In the genomic region with DNA sequence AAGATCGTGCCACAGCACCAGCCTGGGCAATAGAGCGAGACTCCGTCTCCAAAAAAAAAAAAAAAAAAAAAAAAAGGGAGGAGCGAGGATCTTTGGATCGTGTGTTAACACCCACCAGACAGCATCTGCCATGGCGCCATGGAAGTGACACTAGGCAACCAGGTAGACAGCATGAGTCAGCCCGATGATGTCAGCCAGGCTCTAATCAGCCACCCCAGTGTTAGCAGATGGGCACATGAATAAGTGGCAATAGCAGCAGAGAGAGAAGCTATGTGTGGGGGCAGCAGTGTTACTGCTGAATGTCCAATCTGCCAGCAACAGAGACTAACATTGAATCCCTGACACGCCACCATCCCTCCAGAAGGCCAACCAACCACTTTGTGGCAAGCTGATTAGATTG, we compare ENCODE assay signal across 20 cellular contexts. TPM values are rescaled to one million over a fixed set of nuclear protein-coding genes. Genes with fewer than 3 reads are reported as not detected.
A peak's percentile ranks its signal among the peaks of the same experiment; 100 is the strongest.
DNase-seq lines count a peak whose midpoint lies in the region; ATAC-seq, FAIRE-seq and TF ChIP-seq lines count a peak whose summit lies in the region.
"Had no signal": no experiment of that assay in that cellular context is flagged by ENCODE, and none has a peak within 500 bp of the region (broad histone marks: within the 10 kb centered on the region; RNA-seq: fewer than 3 reads in every experiment).

No MANE protein-coding gene starts in this region.

- H3K36me3 ChIP-seq in K562 (ENCODE audit: control insufficient read depth, insufficient read depth, low read length), result no peaks in the 10 kb centered on the region
- H3K36me3 ChIP-seq: BE2C had no signal

- TF ChIP-seq RAD21 in K562 (CRISPR knock-in tag; conservative IDR thresholded peaks at IDR 0.05 in 1 of 2, IDR thresholded peaks at IDR 0.05 in 1 of 2), result no peak

- peaks cover 0 to 14% of the 10 kb centered on the region in 2 experiments; a peak in 3 of 5 replicates for H3K27me3 ChIP-seq in K562 (ENCODE audit: control insufficient read depth in 2 of 2, insufficient read depth in 2 of 2, low read length in 2 of 2)
- H3K27me3 ChIP-seq: BE2C had no signal

- no peak for TF ChIP-seq EP300 in K562 (IDR thresholded peaks at IDR 0.05; ENCODE audit: low read length)

- H3K27ac Mint-ChIP-seq in stimulated activated effector memory CD8-positive, alpha-beta T cell treated with anti-CD3 and anti-CD28 coated beads, Interleukin-12 subunit alpha, Interleukin-12 subunit beta, amount 100 ng/mL, for 72 hours, result no peak overlapping the region
- H3K27ac Mint-ChIP-seq: IgD-negative memory B cell had no signal

- no peak for TF ChIP-seq POLR2A in K562 (conservative IDR thresholded peaks at IDR 0.05)

- no peak overlapping the region for H3K9ac ChIP-seq in K562 (ENCODE audit: insufficient read depth in 1 of 2, low read depth in 2 of 2, low read length in 2 of 2)

- 0 out of 2 replicates have a peak, but pooled peaks cover 2% of the 10 kb centered on the region for H3K9me3 ChIP-seq in K562 (replicated peaks; ENCODE audit: control insufficient read depth, insufficient read depth, low read depth, low read length)
- H3K9me3 ChIP-seq: BE2C had no signal

- no TSS peak for BruUV-seq in K562 (replicated peaks; lab: Mats Ljungman, UMichigan)

- H3K4me3 ChIP-seq in K562, result no peak overlapping the region

- H3K27ac ChIP-seq in K562 (ENCODE audit: extremely low read depth, low read depth, low read length), result no peak overlapping the region

- POLR2A ChIA-PET in K562 (lab: Yijun Ruan, JAX), result no interaction called here

- peaks cover 7% of the 10 kb centered on the region in 2 experiments; a peak in 4 of 5 replicates for H3K4me1 ChIP-seq in K562 (replicated peaks in 1 of 2; ENCODE audit: control insufficient read depth in 2 of 2, insufficient read depth in 2 of 2, low read length in 2 of 2)
- H3K4me1 ChIP-seq: BE2C had no signal

- in situ Hi-C loops in K562 (cut with MboI), result no loop called here

- CTCF ChIA-PET in K562 (lab: Yijun Ruan, JAX; ENCODE audit: low intra/inter-chr PET ratio), result no interaction called here

- WGBS in K562 (ENCODE audit: insufficient coverage, low coverage, missing lambda C conversion rate), result 20% methylated on average over 1 of the region's 8 CpGs

- H3K4me3 Mint-ChIP-seq in stimulated activated effector memory CD8-positive, alpha-beta T cell treated with anti-CD3 and anti-CD28 coated beads, Interleukin-12 subunit alpha, Interleukin-12 subunit beta, amount 100 ng/mL, for 72 hours, result no peak overlapping the region
- H3K4me3 Mint-ChIP-seq: CD4-positive, alpha-beta memory T cell; IgD-negative memory B cell had no signal

- no peak for ATAC-seq in K562
- ATAC-seq in GM19467 (IDR thresholded peaks at IDR 0.05; ENCODE audit: unreplicated experiment), result no peak
- ATAC-seq in HG03457 (IDR thresholded peaks at IDR 0.05; ENCODE audit: unreplicated experiment), result no peak
- no peak for ATAC-seq in stimulated activated effector memory CD8-positive, alpha-beta T cell treated with anti-CD3 and anti-CD28 coated beads, Interleukin-12 subunit alpha, Interleukin-12 subunit beta, amount 100 ng/mL, for 72 hours
- no peak for ATAC-seq in HG02852 (IDR thresholded peaks at IDR 0.05; ENCODE audit: unreplicated experiment)
- ATAC-seq: HCT116 had no signal

- intact Hi-C loops in K562 (cut with micrococcal nuclease), result no loop called here

- H3K79me2 ChIP-seq in K562 (ENCODE audit: control insufficient read depth, insufficient read depth, low read length), result no peaks in the 10 kb centered on the region

- peak; percentile 71 for DNase-seq in DMS 273 treated with DMSO at 0.1 percent for 48 hours (lab: John Stamatoyannopoulos, UW)
- peak; percentile 32 for DNase-seq in NCI-H2171 (lab: John Stamatoyannopoulos, UW)
- peak in 1 of 4 experiments; percentile 24 for DNase-seq in K562 (ENCODE audit: extremely low read depth in 1 of 4, low spot score in 3 of 4)
- peak; percentile 17 for DNase-seq in kidney tubule cell (ENCODE audit: low spot score)
- no peak for DNase-seq in stimulated activated effector memory CD8-positive, alpha-beta T cell treated with anti-CD3 and anti-CD28 coated beads, Interleukin-12 subunit alpha, Interleukin-12 subunit beta, amount 100 ng/mL, for 72 hours (ENCODE audit: low spot score in 2 of 2)
- DNase-seq: ACHN; BE2C; CD4-positive, alpha-beta memory T cell; EL; NCI-H1436; NCI-H2081 treated with DMSO at 0.1 percent for 48 hours; NCI-H345; NCI-H748 treated with DMSO at 0.1 percent for 48 hours; SHP77 treated with DMSO at 0.1 percent for 48 hours had no signal

- peak; percentile 15 for FAIRE-seq in K562 (lab: Jason Lieb, UNC)

- H3K4me2 ChIP-seq in K562 (ENCODE audit: insufficient read depth, low read length), result no peak overlapping the region

- H3K4me1 Mint-ChIP-seq in stimulated activated effector memory CD8-positive, alpha-beta T cell treated with anti-CD3 and anti-CD28 coated beads, Interleukin-12 subunit alpha, Interleukin-12 subunit beta, amount 100 ng/mL, for 72 hours, result no peaks in the 10 kb centered on the region

- H3K9me3 Mint-ChIP-seq in stimulated activated effector memory CD8-positive, alpha-beta T cell treated with anti-CD3 and anti-CD28 coated beads, Interleukin-12 subunit alpha, Interleukin-12 subunit beta, amount 100 ng/mL, for 72 hours, result no peaks in the 10 kb centered on the region
- H3K9me3 Mint-ChIP-seq: IgD-negative memory B cell had no signal

- TF ChIP-seq CTCF in K562 (IDR thresholded peaks at IDR 0.05 in 2 of 3, conservative IDR thresholded peaks at IDR 0.05 in 1 of 3; ENCODE audit: insufficient read depth in 2 of 3, low read depth in 1 of 3, low read length in 3 of 3), result no peak

- H2AFZ ChIP-seq in K562 (ENCODE audit: low read depth, low read length), result no peak overlapping the region

- no peaks in the 10 kb centered on the region for H3K36me3 Mint-ChIP-seq in stimulated activated effector memory CD8-positive, alpha-beta T cell treated with anti-CD3 and anti-CD28 coated beads, Interleukin-12 subunit alpha, Interleukin-12 subunit beta, amount 100 ng/mL, for 72 hours
- H3K36me3 Mint-ChIP-seq: CD4-positive, alpha-beta memory T cell; IgD-negative memory B cell had no signal

- H4K20me1 ChIP-seq in K562 (replicated peaks; ENCODE audit: control insufficient read depth, insufficient read depth, low read length), result no peaks in the 10 kb centered on the region

- no peaks in the 10 kb centered on the region for H3K9me1 ChIP-seq in K562 (ENCODE audit: control insufficient read depth, insufficient read depth, low read length)

RNA-seq across cellular contexts. Expression of a gene that starts 6.6 kb away (rescaled TPM):
- total RNA-seq in K562 (2011; cell fraction: chromatin; rRNA removed; ENCODE audit: low replicate concordance), result 0.88 and 1.1 TPM in 2 replicates
- 0.26 TPM in 1 of 2 replicates, not detected in the other for total RNA-seq in K562 (2011; cell fraction: nucleolus; rRNA removed)
- total RNA-seq in K562 (2011; cell fraction: nucleoplasm; rRNA removed), result 0.66 TPM in 1 of 2 replicates, not detected in the other
- total RNA-seq in K562 (2014; rRNA removed), result 0.18 TPM in 1 of 2 replicates, not detected in the other
- 0.10 and 0.15 TPM in 2 replicates for total RNA-seq in K562 (2014; rRNA removed; fragmentation: Illumina TruSeq; extraction: Trizol)
- not detected in 2 replicates for total RNA-seq in K562 (2015; rRNA removed; fragmentation: Illumina TruSeq; extraction: Trizol)
- 0.24 and 0.38 TPM in 2 replicates for total RNA-seq in K562 (2021)
- polyA plus RNA-seq in K562 (2011; rRNA removed), result 0.01 and 0.12 TPM in 2 replicates
- 0.10 and 0.15 TPM in 2 replicates for polyA plus RNA-seq in K562 (2011; cell fraction: cytosol; rRNA removed)
- polyA plus RNA-seq in K562 (2011; cell fraction: nucleus; rRNA removed), result 0.18 and 0.42 TPM in 2 replicates
- polyA plus RNA-seq in K562 (2012), result 0.30 and 0.66 TPM in 2 replicates
- polyA plus RNA-seq in K562 (2014; fragmentation: Illumina TruSeq; extraction: Trizol), result 0.14 and 0.28 TPM in 2 replicates
- under 1 TPM in 1 of 2 experiments, not detected in 1; 0.07 TPM for polyA plus RNA-seq in K562 (2014; fragmentation: Nextera tagmentation; extraction: Ambion mirVana)
- polyA plus RNA-seq in K562 (2014; rRNA removed), result 0.24 TPM in 1 of 2 replicates, not detected in the other
- polyA minus RNA-seq in K562 (2011; rRNA and poly(A)+ RNA removed), result 0.09 and 1.2 TPM in 2 replicates
- 0.36 and 1.2 TPM in 2 replicates for polyA minus RNA-seq in K562 (2011; cell fraction: cytosol; rRNA and poly(A)+ RNA removed)
- polyA minus RNA-seq in K562 (2011; cell fraction: nucleus; rRNA and poly(A)+ RNA removed), result 0.13 and 0.22 TPM in 2 replicates
- total RNA-seq: HT-29 had no signal
- polyA plus RNA-seq: IgD-negative memory B cell had no signal

RNA-seq across cellular contexts. Expression of a gene that starts 16.6 kb away (rescaled TPM):
- 0.92 and 1.3 TPM in 2 replicates for total RNA-seq in K562 (2011; cell fraction: chromatin; rRNA removed; ENCODE audit: low replicate concordance)
- 0.53 and 0.67 TPM in 2 replicates for total RNA-seq in K562 (2011; cell fraction: nucleolus; rRNA removed)
- total RNA-seq in K562 (2011; cell fraction: nucleoplasm; rRNA removed), result 1.1 and 1.2 TPM in 2 replicates
- total RNA-seq in K562 (2014; rRNA removed), result 0.41 and 2.1 TPM in 2 replicates
- total RNA-seq in K562 (2014; rRNA removed; fragmentation: Illumina TruSeq; extraction: Trizol), result 0.26 and 0.55 TPM in 2 replicates
- total RNA-seq in K562 (2015; rRNA removed; fragmentation: Illumina TruSeq; extraction: Trizol), result 1.1 and 1.5 TPM in 2 replicates
- total RNA-seq in K562 (2021), result 0.89 and 2.0 TPM in 2 replicates
- polyA plus RNA-seq in K562 (2011; rRNA removed), result 0.28 and 0.93 TPM in 2 replicates
- 0.72 and 0.88 TPM in 2 replicates for polyA plus RNA-seq in K562 (2011; cell fraction: cytosol; rRNA removed)
- 0.68 and 0.97 TPM in 2 replicates for polyA plus RNA-seq in K562 (2011; cell fraction: nucleus; rRNA removed)
- 2.0 and 5.5 TPM in 2 replicates for polyA plus RNA-seq in K562 (2012)
- polyA plus RNA-seq in K562 (2014; fragmentation: Illumina TruSeq; extraction: Trizol), result 0.79 and 1.2 TPM in 2 replicates
- under 1 TPM; 0.18 to 0.28 TPM for polyA plus RNA-seq in K562 (2014; fragmentation: Nextera tagmentation; extraction: Ambion mirVana)
- 1.2 and 2.0 TPM in 2 replicates for polyA plus RNA-seq in K562 (2014; rRNA removed)
- polyA minus RNA-seq in K562 (2011; rRNA and poly(A)+ RNA removed), result 0.07 and 0.09 TPM in 2 replicates
- polyA minus RNA-seq in K562 (2011; cell fraction: cytosol; rRNA and poly(A)+ RNA removed), result 0.48 TPM in 1 of 2 replicates, not detected in the other
- polyA minus RNA-seq in K562 (2011; cell fraction: nucleus; rRNA and poly(A)+ RNA removed), result 0.27 and 0.56 TPM in 2 replicates

RNA-seq across cellular contexts. Expression of a gene that starts 30.8 kb away (rescaled TPM):
- total RNA-seq in K562 (2011; cell fraction: chromatin; rRNA removed; ENCODE audit: low replicate concordance), result 280 and 965 TPM in 2 replicates
- 1,302 and 2,067 TPM in 2 replicates for total RNA-seq in K562 (2011; cell fraction: nucleolus; rRNA removed)
- 1,014 and 1,106 TPM in 2 replicates for total RNA-seq in K562 (2011; cell fraction: nucleoplasm; rRNA removed)
- total RNA-seq in K562 (2014; rRNA removed) (203 and 272 TPM in 2 replicates), K562 (2014; rRNA removed; fragmentation: Illumina TruSeq; extraction: Trizol) (107 and 115 TPM in 2 replicates), K562 (2015; rRNA removed; fragmentation: Illumina TruSeq; extraction: Trizol) (187 and 190 TPM in 2 replicates), K562 (2021) (264 and 292 TPM in 2 replicates)
- polyA plus RNA-seq in K562 (2011; rRNA removed) (436 and 513 TPM in 2 replicates), K562 (2014; fragmentation: Illumina TruSeq; extraction: Trizol) (273 and 317 TPM in 2 replicates), K562 (2014; fragmentation: Nextera tagmentation; extraction: Ambion mirVana) (100 to 1,000 TPM; 530 to 699 TPM), K562 (2014; rRNA removed) (167 and 174 TPM in 2 replicates)
- 819 and 2,428 TPM in 2 replicates for polyA plus RNA-seq in K562 (2011; cell fraction: cytosol; rRNA removed)
- polyA plus RNA-seq in K562 (2011; cell fraction: nucleus; rRNA removed), result 230 and 506 TPM in 2 replicates
- polyA plus RNA-seq in K562 (2012), result 447 and 511 TPM in 2 replicates
- polyA minus RNA-seq in K562 (2011; rRNA and poly(A)+ RNA removed), result 359 and 800 TPM in 2 replicates
- 495 and 903 TPM in 2 replicates for polyA minus RNA-seq in K562 (2011; cell fraction: cytosol; rRNA and poly(A)+ RNA removed)
- 104 and 113 TPM in 2 replicates for polyA minus RNA-seq in K562 (2011; cell fraction: nucleus; rRNA and poly(A)+ RNA removed)

RNA-seq across cellular contexts. Expression of a gene that starts 37.3 kb away (rescaled TPM):
- total RNA-seq in K562 (2011; cell fraction: chromatin; rRNA removed; ENCODE audit: low replicate concordance), result 32.0 and 32.5 TPM in 2 replicates
- total RNA-seq in K562 (2011; cell fraction: nucleolus; rRNA removed), result 20.1 and 21.2 TPM in 2 replicates
- 32.9 and 71.1 TPM in 2 replicates for total RNA-seq in K562 (2011; cell fraction: nucleoplasm; rRNA removed)
- total RNA-seq in K562 (2014; rRNA removed), result 37.8 and 47.8 TPM in 2 replicates
- total RNA-seq in K562 (2014; rRNA removed; fragmentation: Illumina TruSeq; extraction: Trizol), result 23.6 and 24.5 TPM in 2 replicates
- 21.2 and 21.6 TPM in 2 replicates for total RNA-seq in K562 (2015; rRNA removed; fragmentation: Illumina TruSeq; extraction: Trizol)
- 62.5 and 74.9 TPM in 2 replicates for total RNA-seq in K562 (2021)
- polyA plus RNA-seq in K562 (2011; rRNA removed), result 26.5 and 29.5 TPM in 2 replicates
- 36.1 and 65.1 TPM in 2 replicates for polyA plus RNA-seq in K562 (2011; cell fraction: cytosol; rRNA removed)
- 31.3 and 44.0 TPM in 2 replicates for polyA plus RNA-seq in K562 (2011; cell fraction: nucleus; rRNA removed)
- polyA plus RNA-seq in K562 (2012), result 40.7 and 46.4 TPM in 2 replicates
- 49.6 and 65.2 TPM in 2 replicates for polyA plus RNA-seq in K562 (2014; fragmentation: Illumina TruSeq; extraction: Trizol)
- polyA plus RNA-seq in K562 (2014; fragmentation: Nextera tagmentation; extraction: Ambion mirVana), result 1 to 10 TPM; 4.4 to 4.6 TPM
- polyA plus RNA-seq in K562 (2014; rRNA removed), result 30.0 and 30.1 TPM in 2 replicates
- 17.1 and 17.8 TPM in 2 replicates for polyA minus RNA-seq in K562 (2011; rRNA and poly(A)+ RNA removed)
- polyA minus RNA-seq in K562 (2011; cell fraction: cytosol; rRNA and poly(A)+ RNA removed), result 26.9 and 30.2 TPM in 2 replicates
- 9.4 and 10.1 TPM in 2 replicates for polyA minus RNA-seq in K562 (2011; cell fraction: nucleus; rRNA and poly(A)+ RNA removed)

RNA-seq across cellular contexts. Expression of a gene that starts 45.9 kb away (rescaled TPM):
- 67.5 and 87.0 TPM in 2 replicates for total RNA-seq in K562 (2011; cell fraction: chromatin; rRNA removed; ENCODE audit: low replicate concordance)
- 91.2 and 94.6 TPM in 2 replicates for total RNA-seq in K562 (2011; cell fraction: nucleolus; rRNA removed)
- total RNA-seq in K562 (2011; cell fraction: nucleoplasm; rRNA removed), result 97.3 and 117 TPM in 2 replicates
- total RNA-seq in K562 (2014; rRNA removed), result 201 and 206 TPM in 2 replicates
- 199 and 204 TPM in 2 replicates for total RNA-seq in K562 (2014; rRNA removed; fragmentation: Illumina TruSeq; extraction: Trizol)
- 184 and 206 TPM in 2 replicates for total RNA-seq in K562 (2015; rRNA removed; fragmentation: Illumina TruSeq; extraction: Trizol)
- 181 and 185 TPM in 2 replicates for total RNA-seq in K562 (2021)
- 260 and 275 TPM in 2 replicates for polyA plus RNA-seq in K562 (2011; rRNA removed)
- polyA plus RNA-seq in K562 (2011; cell fraction: cytosol; rRNA removed), result 259 and 265 TPM in 2 replicates
- polyA plus RNA-seq in K562 (2011; cell fraction: nucleus; rRNA removed), result 182 and 231 TPM in 2 replicates
- polyA plus RNA-seq in K562 (2012), result 283 and 337 TPM in 2 replicates
- 279 and 300 TPM in 2 replicates for polyA plus RNA-seq in K562 (2014; fragmentation: Illumina TruSeq; extraction: Trizol)
- 100 to 1,000 TPM; 141 to 167 TPM for polyA plus RNA-seq in K562 (2014; fragmentation: Nextera tagmentation; extraction: Ambion mirVana)
- 265 and 285 TPM in 2 replicates for polyA plus RNA-seq in K562 (2014; rRNA removed)
- polyA minus RNA-seq in K562 (2011; rRNA and poly(A)+ RNA removed), result 74.0 and 75.4 TPM in 2 replicates
- 52.3 and 53.6 TPM in 2 replicates for polyA minus RNA-seq in K562 (2011; cell fraction: cytosol; rRNA and poly(A)+ RNA removed)
- 46.6 and 75.3 TPM in 2 replicates for polyA minus RNA-seq in K562 (2011; cell fraction: nucleus; rRNA and poly(A)+ RNA removed)

Comparison
In these comparisons a context has a peak if more than half of its experiments do, and no peak if none do; other contexts are left out.
1. DNase-seq: peak in DMS 273 treated with DMSO at 0.1 percent for 48 hours (single experiment), NCI-H2171 (single experiment) and kidney tubule cell (single experiment); none in stimulated activated effector memory CD8-positive, alpha-beta T cell treated with anti-CD3 and anti-CD28 coated beads, Interleukin-12 subunit alpha, Interleukin-12 subunit beta, amount 100 ng/mL, for 72 hours (0 of 2).